13 cellular contexts compared by ENCODE assay signal in the genomic region with DNA sequence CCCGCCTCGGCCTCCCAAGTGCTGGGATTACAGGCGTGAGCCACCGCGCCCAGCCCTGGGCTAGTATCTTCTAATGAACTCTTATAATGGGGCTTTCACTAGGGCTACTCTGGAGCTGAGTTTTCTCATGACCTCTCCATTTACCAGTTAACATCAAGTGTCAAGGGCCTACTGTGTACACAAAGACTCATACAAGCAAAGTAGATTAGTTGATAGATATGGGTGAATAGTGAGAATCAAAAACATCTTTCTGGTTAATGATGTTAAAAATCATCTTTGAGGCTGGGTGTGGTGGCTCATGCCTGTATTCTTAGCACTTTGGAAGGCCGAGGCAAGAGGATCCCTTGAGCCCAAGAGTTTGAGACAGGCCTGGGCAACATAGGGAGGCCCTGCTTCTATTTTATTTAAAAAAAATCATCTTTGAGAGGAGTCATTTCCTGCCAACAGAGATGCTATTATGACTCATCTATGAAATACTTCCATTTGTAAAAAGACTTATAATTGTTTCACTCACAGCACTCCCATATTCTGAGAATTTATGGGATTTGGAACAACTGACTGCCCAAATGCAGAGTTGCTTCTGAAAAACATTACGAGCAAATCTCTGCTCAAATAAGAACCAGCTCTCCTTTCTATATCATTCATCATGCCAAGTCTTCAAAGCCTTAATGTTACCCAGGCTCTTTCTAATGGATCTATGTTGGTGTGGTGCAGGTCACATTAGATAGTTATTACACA. TPM values are rescaled to one million over a fixed set of nuclear protein-coding genes. Genes with fewer than 3 reads are reported as not detected.
DNase-seq lines count a peak whose midpoint lies in the region; ATAC-seq, FAIRE-seq and TF ChIP-seq lines count a peak whose summit lies in the region.
"Had no signal": no experiment of that assay in that cellular context is flagged by ENCODE, and none has a peak within 500 bp of the region (broad histone marks: within the 10 kb centered on the region; RNA-seq: fewer than 3 reads in every experiment).

No MANE protein-coding gene starts in this region.

- H3K36me3 Mint-ChIP-seq in activated naive CD8-positive, alpha-beta T cell treated with anti-CD3 and anti-CD28 coated beads, Interleukin-2, amount 50 U/mL, for 24 hours (ENCODE audit: low read depth), result no peaks in the 10 kb centered on the region

- H3K4me1 Mint-ChIP-seq in activated naive CD8-positive, alpha-beta T cell treated with anti-CD3 and anti-CD28 coated beads, Interleukin-2, amount 50 U/mL, for 24 hours, result peaks cover 12% of the 10 kb centered on the region

- TF ChIP-seq POLR2A in A549 (IDR thresholded peaks at IDR 0.05; ENCODE audit: low read length), result no peak
- no peak for TF ChIP-seq POLR2A in H54 (IDR thresholded peaks at IDR 0.05; ENCODE audit: low read depth, low read length)

- no peak overlapping the region for H3K4me3 Mint-ChIP-seq in activated naive CD8-positive, alpha-beta T cell treated with anti-CD3 and anti-CD28 coated beads, Interleukin-2, amount 50 U/mL, for 24 hours

- H3K4me2 ChIP-seq in A549, result peak overlapping the region; percentile 22; the same call in 1 of the 3 replicates

- H3K4me1 ChIP-seq in A549, result peaks cover 9% of the 10 kb centered on the region

- no peak for TF ChIP-seq EP300 in A549 (IDR thresholded peaks at IDR 0.05)

- H3K9me3 ChIP-seq in A549, result peaks cover 5% of the 10 kb centered on the region; the same call in 2 of the 3 replicates
- H3K9me3 ChIP-seq: Peyer's patch had no signal

- H3K27ac ChIP-seq in A549, result no peak overlapping the region; a peak in 1 of 6 replicates

- no peak overlapping the region for H3K4me3 ChIP-seq in A549
- H3K4me3 ChIP-seq: Peyer's patch had no signal

- TF ChIP-seq RAD21 in A549 (conservative IDR thresholded peaks at IDR 0.05 in 1 of 2, IDR thresholded peaks at IDR 0.05 in 1 of 2), result no peak

- peak in 1 of 2 experiments; percentile 44; a peak in 2 of 6 replicates for ATAC-seq in A549
- no peak for ATAC-seq in activated naive CD8-positive, alpha-beta T cell treated with anti-CD3 and anti-CD28 coated beads, Interleukin-2, amount 50 U/mL, for 24 hours
- ATAC-seq: right cardiac atrium had no signal

- no peaks in the 10 kb centered on the region for H3K27me3 Mint-ChIP-seq in activated naive CD8-positive, alpha-beta T cell treated with anti-CD3 and anti-CD28 coated beads, Interleukin-2, amount 50 U/mL, for 24 hours

- H3K9me3 Mint-ChIP-seq in activated naive CD8-positive, alpha-beta T cell treated with anti-CD3 and anti-CD28 coated beads, Interleukin-2, amount 50 U/mL, for 24 hours, result peaks cover 5% of the 10 kb centered on the region

- FAIRE-seq in A549 (lab: Jason Lieb, UNC), result no peak
- peak; percentile 81 for FAIRE-seq in H54 (lab: Jason Lieb, UNC)
- FAIRE-seq: colon, D721Med had no signal

- H3K27ac Mint-ChIP-seq in activated naive CD8-positive, alpha-beta T cell treated with anti-CD3 and anti-CD28 coated beads, Interleukin-2, amount 50 U/mL, for 24 hours, result peak overlapping the region; percentile 9

- CTCF ChIA-PET in A549 (lab: Yijun Ruan, JAX), result interaction anchor here (1.1 kb wide), 1 partner anchor 55 kb away, joined by 3 read pairs; no protein-coding TSS in a partner anchor

- no peak for TF ChIP-seq CTCF in A549 (IDR thresholded peaks at IDR 0.05)

- 79% methylated on average over 7 of the region's 7 CpGs for WGBS in A549 (ENCODE audit: missing lambda C conversion rate)

- DNase-seq in A549 (ENCODE audit: low read depth in 1 of 2, low spot score in 1 of 2) (peak in 1 of 2 experiments; percentile 24), H54 (ENCODE audit: insufficient read length, low spot score) (peak; percentile 14), inferior parietal cortex (ENCODE audit: extremely low spot score) (peak; percentile 2), DMS153 treated with DMSO at 0.1 percent for 48 hours (lab: John Stamatoyannopoulos, UW; ENCODE audit: unreplicated experiment) (no peak), NCI-H1930 (lab: John Stamatoyannopoulos, UW) (no peak), NCI-H1092 treated with DMSO at 0.1 percent for 48 hours (lab: John Stamatoyannopoulos, UW) (no peak), NCI-H2171 (lab: John Stamatoyannopoulos, UW) (no peak)
- DNase-seq in activated naive CD8-positive, alpha-beta T cell treated with anti-CD3 and anti-CD28 coated beads, Interleukin-2, amount 50 U/mL, for 24 hours, result no peak
- DNase-seq: NCI-H1048, Peyer's patch, right cardiac atrium had no signal

- POLR2A ChIA-PET in A549 (lab: Yijun Ruan, JAX), result no interaction called here

TF ChIP-seq in A549, 52 proteins besides CTCF, POLR2A, EP300 and RAD21:
- no peak for TF ChIP-seq KDM1A (IDR thresholded peaks at IDR 0.05; ENCODE audit: low read depth)
- TF ChIP-seq JUNB (IDR thresholded peaks at IDR 0.05), result peak; percentile 27; the same call in 1 of the 2 replicates
- no peak for TF ChIP-seq FOSL2 (IDR thresholded peaks at IDR 0.05)
- peak; percentile 78 for TF ChIP-seq FOSL2 (CRISPR knock-in tag; IDR thresholded peaks at IDR 0.05)

RNA-seq across cellular contexts. Expression of a gene that starts 57.0 kb away (rescaled TPM):
- polyA plus RNA-seq in A549 (2011; rRNA removed) (not detected in 2 replicates), A549 (2017; fragmentation: RNase III; extraction: RNeasy Plus Mini Kit Qiagen cat#74134 plus additional on column Dnase treatment) (not detected in 3 replicates)
- polyA plus RNA-seq in A549 (2012; cell fraction: cytosol; rRNA removed), result not detected in 2 replicates
- not detected in 2 replicates for polyA plus RNA-seq in A549 (2012; cell fraction: nucleus; rRNA removed)
- polyA minus RNA-seq in A549 (2011; rRNA and poly(A)+ RNA removed), result not detected in 2 replicates

Comparison
In these comparisons a context has a peak if more than half of its experiments do, and no peak if none do; other contexts are left out.
1. DNase-seq: peak in H54 (single experiment) and inferior parietal cortex (single experiment); none in activated naive CD8-positive, alpha-beta T cell treated with anti-CD3 and anti-CD28 coated beads, Interleukin-2, amount 50 U/mL, for 24 hours (single experiment), DMS153 treated with DMSO at 0.1 percent for 48 hours (single experiment), NCI-H1930 (0 of 2), NCI-H1092 treated with DMSO at 0.1 percent for 48 hours (single experiment) and NCI-H2171 (single experiment).